ENCODE assay signal across 8 cellular contexts in the genomic region with DNA sequence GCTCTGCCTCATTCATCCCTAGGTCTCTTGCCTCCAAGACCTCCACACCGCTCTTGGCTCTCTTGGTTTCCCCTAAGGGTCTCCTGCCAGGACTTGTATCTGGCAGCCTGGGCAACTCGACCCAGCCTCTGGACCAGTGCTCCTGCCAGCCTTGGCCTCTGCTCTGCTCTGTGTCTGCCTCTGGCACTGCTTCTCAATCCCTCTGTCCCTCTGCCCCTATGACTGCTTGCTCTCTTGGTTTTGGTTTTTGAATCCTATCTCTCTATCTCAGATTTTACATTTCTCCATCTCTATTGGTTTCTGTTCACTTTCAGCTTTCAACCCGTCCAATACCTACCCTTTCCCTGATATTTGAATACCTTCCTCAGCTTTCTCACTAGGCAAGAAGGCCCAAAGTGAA. TPM values are rescaled to one million over a fixed set of nuclear protein-coding genes. Genes with fewer than 3 reads are reported as not detected.
DNase-seq lines count a peak whose midpoint lies in the region; ATAC-seq and TF ChIP-seq lines count a peak whose summit lies in the region.

No MANE protein-coding gene starts in this region.

- POLR2A ChIA-PET in activated CD8-positive, alpha-beta T cell treated with anti-CD3 and anti-CD28 coated beads, Interleukin-2, amount 10 ng/mL, durations not matched to agents 7 days and 5 days (lab: Charles Lee), result interaction anchor here (0.7 to 2.5 kb wide), 6 partner anchors 13 to 132 kb away, joined by 3 to 16 read pairs (median 6); partner anchors contain the start of genes HNRNPA1 and NCKAP1L

- intact Hi-C loops in right cardiac atrium (cut with DNase I), result no loop called here

- H3K27ac Mint-ChIP-seq in HFFc6, result peak overlapping the region; percentile 96
- peak overlapping the region; percentile 89 for H3K27ac Mint-ChIP-seq in activated CD8-positive, alpha-beta T cell treated with anti-CD3 and anti-CD28 coated beads, Interleukin-2, amount 10 ng/mL, durations not matched to agents 7 days and 5 days
- peak overlapping the region; percentile 90 for H3K27ac Mint-ChIP-seq in stimulated activated effector memory CD8-positive, alpha-beta T cell treated with anti-CD3 and anti-CD28 coated beads, Interleukin-12 subunit alpha, Interleukin-12 subunit beta, amount 100 ng/mL, for 72 hours

- peaks cover 74% of the 10 kb centered on the region for H3K4me1 Mint-ChIP-seq in HFFc6 (ENCODE audit: low read depth)
- H3K4me1 Mint-ChIP-seq in activated CD8-positive, alpha-beta T cell treated with anti-CD3 and anti-CD28 coated beads, Interleukin-2, amount 10 ng/mL, durations not matched to agents 7 days and 5 days (ENCODE audit: low read depth), result peaks cover 67% of the 10 kb centered on the region
- peaks cover 74% of the 10 kb centered on the region for H3K4me1 Mint-ChIP-seq in stimulated activated effector memory CD8-positive, alpha-beta T cell treated with anti-CD3 and anti-CD28 coated beads, Interleukin-12 subunit alpha, Interleukin-12 subunit beta, amount 100 ng/mL, for 72 hours

- H3K9me3 ChIP-seq in right cardiac atrium (ENCODE audit: control insufficient read depth, low read length), result no peaks in the 10 kb centered on the region

- peaks cover 18% of the 10 kb centered on the region for H3K36me3 Mint-ChIP-seq in HFFc6 (ENCODE audit: low read depth)
- peaks cover 38% of the 10 kb centered on the region for H3K36me3 Mint-ChIP-seq in activated CD8-positive, alpha-beta T cell treated with anti-CD3 and anti-CD28 coated beads, Interleukin-2, amount 10 ng/mL, durations not matched to agents 7 days and 5 days (ENCODE audit: low read depth)
- peaks cover 83% of the 10 kb centered on the region for H3K36me3 Mint-ChIP-seq in stimulated activated effector memory CD8-positive, alpha-beta T cell treated with anti-CD3 and anti-CD28 coated beads, Interleukin-12 subunit alpha, Interleukin-12 subunit beta, amount 100 ng/mL, for 72 hours

- no peak overlapping the region for H3K4me3 ChIP-seq in right cardiac atrium (ENCODE audit: low read length)

- ATAC-seq in activated CD8-positive, alpha-beta T cell treated with anti-CD3 and anti-CD28 coated beads, Interleukin-2, amount 10 ng/mL, durations not matched to agents 7 days and 5 days, result peak; percentile 48
- ATAC-seq in right cardiac atrium, result peak; percentile 1 to 11
- no peak for ATAC-seq in stimulated activated effector memory CD8-positive, alpha-beta T cell treated with anti-CD3 and anti-CD28 coated beads, Interleukin-12 subunit alpha, Interleukin-12 subunit beta, amount 100 ng/mL, for 72 hours
- ATAC-seq in GM18858 (IDR thresholded peaks at IDR 0.05; ENCODE audit: unreplicated experiment), result no peak

- H3K27ac ChIP-seq in right cardiac atrium (ENCODE audit: low read length), result peak overlapping the region; percentile 85

- WGBS in right cardiac atrium, result 57% methylated on average over 3 of the region's 3 CpGs

- H3K27me3 Mint-ChIP-seq in HFFc6 (ENCODE audit: insufficient read depth), result no peaks in the 10 kb centered on the region; the same call in 1 of the 2 replicates
- H3K27me3 Mint-ChIP-seq in activated CD8-positive, alpha-beta T cell treated with anti-CD3 and anti-CD28 coated beads, Interleukin-2, amount 10 ng/mL, durations not matched to agents 7 days and 5 days (ENCODE audit: low read depth), result no peaks in the 10 kb centered on the region

- TF ChIP-seq CTCF in HFFc6 (IDR thresholded peaks at IDR 0.05), result no peak

- no peaks in the 10 kb centered on the region for H3K9me3 Mint-ChIP-seq in HFFc6
- no peaks in the 10 kb centered on the region for H3K9me3 Mint-ChIP-seq in activated CD8-positive, alpha-beta T cell treated with anti-CD3 and anti-CD28 coated beads, Interleukin-2, amount 10 ng/mL, durations not matched to agents 7 days and 5 days (ENCODE audit: insufficient read depth)
- H3K9me3 Mint-ChIP-seq in stimulated activated effector memory CD8-positive, alpha-beta T cell treated with anti-CD3 and anti-CD28 coated beads, Interleukin-12 subunit alpha, Interleukin-12 subunit beta, amount 100 ng/mL, for 72 hours, result no peaks in the 10 kb centered on the region

- H3K4me3 Mint-ChIP-seq in HFFc6, result peak overlapping the region; percentile 55
- H3K4me3 Mint-ChIP-seq in activated CD8-positive, alpha-beta T cell treated with anti-CD3 and anti-CD28 coated beads, Interleukin-2, amount 10 ng/mL, durations not matched to agents 7 days and 5 days, result peak overlapping the region; percentile 61
- H3K4me3 Mint-ChIP-seq in stimulated activated effector memory CD8-positive, alpha-beta T cell treated with anti-CD3 and anti-CD28 coated beads, Interleukin-12 subunit alpha, Interleukin-12 subunit beta, amount 100 ng/mL, for 72 hours, result peak overlapping the region; percentile 60

- peaks cover 38% of the 10 kb centered on the region for H3K4me1 ChIP-seq in right cardiac atrium (ENCODE audit: control insufficient read depth, insufficient read depth, low read length)

- DNase-seq in HFFc6 (no peak), right cardiac atrium (peak in 1 of 3 donors; percentile 56), NCI-H1048 (lab: John Stamatoyannopoulos, UW) (no peak), DMS 273 (lab: John Stamatoyannopoulos, UW; ENCODE audit: unreplicated experiment) (no peak), LoVo (ENCODE audit: low spot score) (no peak)
- no peak for DNase-seq in activated CD8-positive, alpha-beta T cell treated with anti-CD3 and anti-CD28 coated beads, Interleukin-2, amount 10 ng/mL, durations not matched to agents 7 days and 5 days
- no peak for DNase-seq in stimulated activated effector memory CD8-positive, alpha-beta T cell treated with anti-CD3 and anti-CD28 coated beads, Interleukin-12 subunit alpha, Interleukin-12 subunit beta, amount 100 ng/mL, for 72 hours (ENCODE audit: low spot score in 2 of 2)

- H3K27me3 ChIP-seq in right cardiac atrium (ENCODE audit: control insufficient read depth, insufficient read depth), result no peaks in the 10 kb centered on the region

- CTCF ChIA-PET in activated CD8-positive, alpha-beta T cell treated with anti-CD3 and anti-CD28 coated beads, Interleukin-2, amount 10 ng/mL, durations not matched to agents 7 days and 5 days (lab: Charles Lee), result interaction anchor here (1.5 to 11.7 kb wide), 9 partner anchors 11 to 85 kb away, joined by 4 to 270 read pairs (median 7); partner anchors contain the start of gene NCKAP1L

RNA-seq across cellular contexts. Expression of gene ITGA5, which starts 6.3 kb away (rescaled TPM):
- total RNA-seq in HFFc6 (2021; fragmentation: NEBNext Ultra II Directional; extraction: Animal tissue kit (Norgen Biotek cat#: 25700)), result 100 to 1,000 TPM; 261 to 355 (median 329) TPM
- total RNA-seq in activated CD8-positive, alpha-beta T cell treated with anti-CD3 and anti-CD28 coated beads, Interleukin-2, amount 10 ng/mL, durations not matched to agents 7 days and 5 days, result 10 to 100 TPM; 65.0 to 69.1 TPM
- total RNA-seq in right cardiac atrium, result 100 to 1,000 TPM in 1 of 4 donors, 10 to 100 TPM in 3; 57.0 to 141 (median 60.2) TPM
- polyA plus RNA-seq in right cardiac atrium, result 49.3 TPM

RNA-seq across cellular contexts. Expression of gene ZNF385A, which starts 28.3 kb away (rescaled TPM):
- 1 to 10 TPM; 4.0 to 7.4 (median 6.1) TPM for total RNA-seq in HFFc6 (2021; fragmentation: NEBNext Ultra II Directional; extraction: Animal tissue kit (Norgen Biotek cat#: 25700))
- under 1 TPM; 0.55 to 0.74 TPM for total RNA-seq in activated CD8-positive, alpha-beta T cell treated with anti-CD3 and anti-CD28 coated beads, Interleukin-2, amount 10 ng/mL, durations not matched to agents 7 days and 5 days
- total RNA-seq in right cardiac atrium, result 10 to 100 TPM in 1 of 4 donors, 1 to 10 TPM in 3; 6.5 to 17.0 (median 8.9) TPM
- polyA plus RNA-seq in right cardiac atrium, result 6.0 TPM

RNA-seq across cellular contexts. Expression of gene GPR84, which starts 48.5 kb away (rescaled TPM):
- total RNA-seq in HFFc6 (2021; fragmentation: NEBNext Ultra II Directional; extraction: Animal tissue kit (Norgen Biotek cat#: 25700)), result not detected
- total RNA-seq in activated CD8-positive, alpha-beta T cell treated with anti-CD3 and anti-CD28 coated beads, Interleukin-2, amount 10 ng/mL, durations not matched to agents 7 days and 5 days, result under 1 TPM; 0.32 to 0.57 TPM
- under 1 TPM; 0.39 to 0.71 (median 0.46) TPM for total RNA-seq in right cardiac atrium
- polyA plus RNA-seq in right cardiac atrium, result 0.20 TPM

Comparison
In these comparisons a context has a peak if more than half of its experiments do, and no peak if none do; other contexts are left out.
1. ATAC-seq: peak in activated CD8-positive, alpha-beta T cell treated with anti-CD3 and anti-CD28 coated beads, Interleukin-2, amount 10 ng/mL, durations not matched to agents 7 days and 5 days (single experiment) and right cardiac atrium (2 of 2); none in stimulated activated effector memory CD8-positive, alpha-beta T cell treated with anti-CD3 and anti-CD28 coated beads, Interleukin-12 subunit alpha, Interleukin-12 subunit beta, amount 100 ng/mL, for 72 hours (single experiment) and GM18858 (single experiment).
2. Peak in every context shown above with its lines, with median percentiles within 50 percentile points of each other: H3K27ac Mint-ChIP-seq and H3K4me3 Mint-ChIP-seq.